Comparison of ENCODE assay signal across 14 cellular contexts in genomic region chr16:12321363-12321762, GRCh38.
DNase-seq lines count a peak whose midpoint lies in the region; ATAC-seq and TF ChIP-seq lines count a peak whose summit lies in the region.
"Had no signal": no experiment of that assay in that cellular context is flagged by ENCODE, and none has a peak within 500 bp of the region (broad histone marks: within the 10 kb centered on the region; RNA-seq: fewer than 3 reads in every experiment).

No MANE protein-coding gene starts in this region.

- TF ChIP-seq CTCF in parathyroid adenoma (IDR thresholded peaks at IDR 0.05), result no peak

- peak overlapping the region; percentile 94 for H3K27ac ChIP-seq in parathyroid adenoma
- H3K27ac ChIP-seq: stomach had no signal

- H3K4me1 Mint-ChIP-seq in activated T-cell treated with anti-CD3 and anti-CD28 coated beads, Interleukin-2, amount 50 U/mL, for 72 hours (ENCODE audit: low read depth), result peaks cover 27% of the 10 kb centered on the region
- H3K4me1 Mint-ChIP-seq in activated T-cell treated with anti-CD3 and anti-CD28 coated beads, Interleukin-2, amount 50 U/mL, for 4 hours (ENCODE audit: low read depth), result peaks cover 13% of the 10 kb centered on the region
- no peaks in the 10 kb centered on the region for H3K4me1 Mint-ChIP-seq in activated T-helper 17 cell treated with anti-CD3 and anti-CD28 coated beads, Interleukin-2, amount 50 U/mL, for 72 hours

- peaks cover 1% of the 10 kb centered on the region in 2 donors for H3K9me3 Mint-ChIP-seq in activated T-cell treated with anti-CD3 and anti-CD28 coated beads, Interleukin-2, amount 50 U/mL, for 72 hours
- no peaks in the 10 kb centered on the region for H3K9me3 Mint-ChIP-seq in activated T-cell treated with anti-CD3 and anti-CD28 coated beads, Interleukin-2, amount 50 U/mL, for 4 hours
- H3K9me3 Mint-ChIP-seq in activated T-helper 17 cell treated with anti-CD3 and anti-CD28 coated beads, Interleukin-2, amount 50 U/mL, for 72 hours, result no peaks in the 10 kb centered on the region
- H3K9me3 Mint-ChIP-seq: mesothelial cell of epicardium had no signal

- no peaks in the 10 kb centered on the region for H3K36me3 ChIP-seq in parathyroid adenoma (ENCODE audit: control insufficient read depth, insufficient read depth, low read length)
- H3K36me3 ChIP-seq: stomach had no signal

- no peak overlapping the region for H2AFZ ChIP-seq in parathyroid adenoma

- H3K9me3 ChIP-seq in parathyroid adenoma (ENCODE audit: control insufficient read depth, low read length), result no peaks in the 10 kb centered on the region
- H3K9me3 ChIP-seq: stomach had no signal

- no peak for ATAC-seq in activated T-cell treated with anti-CD3 and anti-CD28 coated beads, Interleukin-2, amount 50 U/mL, for 72 hours (replicated peaks in 1 of 2)
- ATAC-seq in activated T-cell treated with anti-CD3 and anti-CD28 coated beads, Interleukin-2, amount 50 U/mL, for 4 hours, result no peak
- ATAC-seq in activated T-helper 17 cell treated with anti-CD3 and anti-CD28 coated beads, Interleukin-2, amount 50 U/mL, for 72 hours (replicated peaks), result no peak
- ATAC-seq in HG03354 (IDR thresholded peaks at IDR 0.05; ENCODE audit: poor library complexity, severe bottlenecking, unreplicated experiment), result no peak

- H3K4me3 ChIP-seq in parathyroid adenoma (ENCODE audit: low read depth, low read length), result no peak overlapping the region
- H3K4me3 ChIP-seq: stomach had no signal

- H3K27me3 Mint-ChIP-seq in activated T-cell treated with anti-CD3 and anti-CD28 coated beads, Interleukin-2, amount 50 U/mL, for 72 hours (ENCODE audit: low read depth), result no peaks in the 10 kb centered on the region
- no peaks in the 10 kb centered on the region for H3K27me3 Mint-ChIP-seq in activated T-cell treated with anti-CD3 and anti-CD28 coated beads, Interleukin-2, amount 50 U/mL, for 4 hours (ENCODE audit: low read depth)
- H3K27me3 Mint-ChIP-seq in activated T-helper 17 cell treated with anti-CD3 and anti-CD28 coated beads, Interleukin-2, amount 50 U/mL, for 72 hours, result no peaks in the 10 kb centered on the region

- no peak overlapping the region for H3K9ac ChIP-seq in parathyroid adenoma

- no peaks in the 10 kb centered on the region for H3K27me3 ChIP-seq in parathyroid adenoma (ENCODE audit: control insufficient read depth, insufficient read depth, low read length)
- H3K27me3 ChIP-seq: stomach had no signal

- no peak for DNase-seq in activated T-cell treated with anti-CD3 and anti-CD28 coated beads, Interleukin-2, amount 50 U/mL, for 72 hours
- no peak for DNase-seq in activated T-cell treated with anti-CD3 and anti-CD28 coated beads, Interleukin-2, amount 50 U/mL, for 4 hours
- DNase-seq in NCI-H2029 treated with DMSO at 0.1 percent for 48 hours (lab: John Stamatoyannopoulos, UW) (peak; percentile 83), NCI-H446 (lab: John Stamatoyannopoulos, UW) (no peak)
- DNase-seq in stimulated activated naive CD4-positive, alpha-beta T cell treated with Interleukin-2 at 50 U/mL for 16 hours (lab: John Stamatoyannopoulos, UW), result no peak
- DNase-seq: activated effector memory CD4-positive, alpha-beta T cell treated with anti-CD3 and anti-CD28 coated beads, Interleukin-2, amount 50 U/mL, for 16 hours; caudate nucleus; KG1; NCI-H526; stomach had no signal

- H3K36me3 Mint-ChIP-seq in activated T-cell treated with anti-CD3 and anti-CD28 coated beads, Interleukin-2, amount 50 U/mL, for 72 hours (ENCODE audit: insufficient read depth in 2 of 2), result peaks cover 2 to 3% of the 10 kb centered on the region in 2 donors
- H3K36me3 Mint-ChIP-seq in activated T-cell treated with anti-CD3 and anti-CD28 coated beads, Interleukin-2, amount 50 U/mL, for 4 hours (ENCODE audit: insufficient read depth), result peaks cover 8% of the 10 kb centered on the region
- H3K36me3 Mint-ChIP-seq in activated T-helper 17 cell treated with anti-CD3 and anti-CD28 coated beads, Interleukin-2, amount 50 U/mL, for 72 hours (ENCODE audit: low read depth), result no peaks in the 10 kb centered on the region
- H3K36me3 Mint-ChIP-seq: mesothelial cell of epicardium had no signal

- H3K27ac Mint-ChIP-seq in activated T-cell treated with anti-CD3 and anti-CD28 coated beads, Interleukin-2, amount 50 U/mL, for 72 hours, result peak overlapping the region; percentile 5
- H3K27ac Mint-ChIP-seq in activated T-helper 17 cell treated with anti-CD3 and anti-CD28 coated beads, Interleukin-2, amount 50 U/mL, for 72 hours, result peak overlapping the region; percentile 12
- H3K27ac Mint-ChIP-seq: mesothelial cell of epicardium had no signal

- no peak overlapping the region for H3K4me2 ChIP-seq in parathyroid adenoma (ENCODE audit: low read length)

- peaks cover 46% of the 10 kb centered on the region for H3K4me1 ChIP-seq in parathyroid adenoma
- H3K4me1 ChIP-seq: stomach had no signal

- H3K79me2 ChIP-seq in parathyroid adenoma, result peaks cover 7% of the 10 kb centered on the region

- no peak overlapping the region for H3K4me3 Mint-ChIP-seq in activated T-cell treated with anti-CD3 and anti-CD28 coated beads, Interleukin-2, amount 50 U/mL, for 72 hours
- H3K4me3 Mint-ChIP-seq in activated T-cell treated with anti-CD3 and anti-CD28 coated beads, Interleukin-2, amount 50 U/mL, for 4 hours, result no peak overlapping the region
- no peak overlapping the region for H3K4me3 Mint-ChIP-seq in activated T-helper 17 cell treated with anti-CD3 and anti-CD28 coated beads, Interleukin-2, amount 50 U/mL, for 72 hours
- H3K4me3 Mint-ChIP-seq: mesothelial cell of epicardium had no signal
